In the genomic region with DNA sequence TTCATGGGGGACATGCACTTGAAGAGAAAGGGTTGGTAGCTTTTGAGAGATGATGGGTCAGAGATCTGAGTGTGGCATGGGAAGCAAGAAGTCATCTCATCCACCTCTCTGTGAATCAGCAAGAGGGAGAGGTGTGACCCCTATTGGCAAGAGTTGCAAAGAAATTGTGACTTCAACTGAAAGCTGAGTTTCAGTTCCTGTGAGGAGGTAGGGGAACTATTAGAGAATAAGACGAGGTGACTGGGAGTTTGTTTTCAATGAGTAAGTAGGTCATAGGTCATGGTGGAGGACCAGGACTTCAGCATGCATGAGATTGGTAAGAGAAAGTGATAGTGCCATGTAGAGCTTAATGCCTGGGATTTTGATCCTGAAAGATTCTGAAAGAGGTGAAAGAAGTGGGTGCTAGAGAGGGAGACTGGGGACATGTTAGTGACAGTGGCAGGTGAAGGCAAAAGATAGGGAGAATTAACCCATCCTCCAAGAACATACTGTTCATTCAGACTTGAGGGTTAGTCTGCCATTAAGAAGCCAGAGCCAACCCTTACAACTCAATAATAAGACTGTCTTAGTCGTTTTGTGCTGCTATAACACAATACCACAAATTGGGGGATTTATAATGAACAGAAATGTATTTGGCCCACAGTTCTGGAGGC, we compare ENCODE assay signal across 8 cellular contexts.
A peak's percentile ranks its signal among the peaks of the same experiment; 100 is the strongest.
DNase-seq lines count a peak whose midpoint lies in the region; ATAC-seq and TF ChIP-seq lines count a peak whose summit lies in the region.

No MANE protein-coding gene starts in this region.

- H3K4me1 ChIP-seq in HCT116 (ENCODE audit: control insufficient read depth in 1 of 2, insufficient read depth in 2 of 2, low read length in 2 of 2), result peaks cover 7 to 27% of the 10 kb centered on the region in 2 experiments; a peak in 3 of 4 replicates

- TF ChIP-seq CTCF in GM12874 (IDR thresholded peaks at IDR 0.05; ENCODE audit: insufficient read depth, low read depth, low read length) (peak; percentile 55), HCT116 (IDR thresholded peaks at IDR 0.05 in 2 of 3, conservative IDR thresholded peaks at IDR 0.05 in 1 of 3; ENCODE audit: borderline replicate concordance in 1 of 3, insufficient read depth in 1 of 3, low read depth in 2 of 3, low read length in 2 of 3) (peak; percentile 8 to 22 (median 15); a peak in 2 of 6 replicates), choroid plexus epithelial cell (conservative IDR thresholded peaks at IDR 0.05; ENCODE audit: low read depth, low read length) (peak; percentile 72), osteocyte (IDR thresholded peaks at IDR 0.05) (peak; percentile 37), lower leg skin (IDR thresholded peaks at IDR 0.05) (no peak)

- RAD21 ChIA-PET in HCT116 (lab: Charles Lee; ENCODE audit: low non-redundant PET in 1 of 2, low total read pairs in 2 of 2, uncharacterized antibody in 2 of 2, unreplicated experiment in 2 of 2), result no interaction called here

- 59 to 65% methylated on average over 2 of the region's 2 CpGs for WGBS in lower leg skin, 2 donors

- peak; percentile 58 for ATAC-seq in HCT116

- H3K4me3 ChIP-seq in HCT116 (replicated peaks in 1 of 2; ENCODE audit: low read depth in 1 of 2, low read length in 2 of 2) (no peak overlapping the region), choroid plexus epithelial cell (ENCODE audit: low read depth, low read length) (no peak overlapping the region), lower leg skin (ENCODE audit: low read depth, poor library complexity, severe bottlenecking) (no peak overlapping the region)

- H3K36me3 Mint-ChIP-seq in osteocyte (ENCODE audit: unreplicated experiment), result peaks cover 30% of the 10 kb centered on the region

- peaks cover 25% of the 10 kb centered on the region for H3K4me1 Mint-ChIP-seq in osteocyte (ENCODE audit: unreplicated experiment)

- no peak overlapping the region for H3K27ac Mint-ChIP-seq in osteocyte (ENCODE audit: unreplicated experiment)

- no peaks in the 10 kb centered on the region for H4K20me1 ChIP-seq in HCT116 (ENCODE audit: insufficient read depth)

- H3K9me3 Mint-ChIP-seq in osteocyte (ENCODE audit: unreplicated experiment), result no peaks in the 10 kb centered on the region

- H3K27me3 Mint-ChIP-seq in osteocyte (ENCODE audit: unreplicated experiment), result no peaks in the 10 kb centered on the region

- no peaks in the 10 kb centered on the region for H3K9me3 ChIP-seq in HCT116 (ENCODE audit: control insufficient read depth in 1 of 2, insufficient read depth in 1 of 2, low read depth in 1 of 2, low read length in 2 of 2)

- no peak for TF ChIP-seq POLR2A in HCT116 (IDR thresholded peaks at IDR 0.05; ENCODE audit: borderline replicate concordance, extremely low read depth, insufficient read depth, insufficient read length)
- no peak for TF ChIP-seq POLR2A in lower leg skin (IDR thresholded peaks at IDR 0.05)

- peak overlapping the region; percentile 23 for H3K27ac ChIP-seq in HCT116 (ENCODE audit: low read depth, low read length)

- peaks cover 41% of the 10 kb centered on the region; the same call in 1 of the 2 replicates for H3K79me2 ChIP-seq in HCT116 (ENCODE audit: insufficient read depth, low read length)

- TF ChIP-seq RAD21 in HCT116 (IDR thresholded peaks at IDR 0.05; ENCODE audit: low read depth), result peak; percentile 51

- intact Hi-C loops in HCT116 (cut with micrococcal nuclease) (no loop called here), lower leg skin (cut with DNase I; ENCODE audit: low total_unique reads) (no loop called here)

- H2AFZ ChIP-seq in HCT116 (ENCODE audit: low read depth, low read length, poor library complexity, severe bottlenecking), result no peak overlapping the region

- no peak overlapping the region for H3K4me2 ChIP-seq in HCT116 (ENCODE audit: low read length)

- POLR2A ChIA-PET in HCT116 (lab: Charles Lee), result no interaction called here

- H3K9me2 ChIP-seq in HCT116 (ENCODE audit: insufficient read depth), result no peaks in the 10 kb centered on the region

- H3K9ac ChIP-seq in HCT116 (ENCODE audit: low read length), result no peak overlapping the region

- no peaks in the 10 kb centered on the region for H3K27me3 ChIP-seq in HCT116 (ENCODE audit: insufficient read depth, low read length)

- CTCF ChIA-PET in HCT116 (lab: Charles Lee), result interaction anchor here (0.8 to 2.0 kb wide), 4 partner anchors 11 to 195 kb away, joined by 3 to 4 read pairs (median 4); partner anchors contain the start of gene MET

- H3K36me3 ChIP-seq in HCT116 (ENCODE audit: control insufficient read depth in 1 of 2, insufficient read depth in 2 of 2, low read length in 2 of 2), result peaks cover 36 to 88% of the 10 kb centered on the region in 2 experiments

- no TSS peak for BruUV-seq in HCT116 (replicated peaks; lab: Mats Ljungman, UMichigan)

- DNase-seq in A172 (ENCODE audit: low spot score), result peak; percentile 38
- DNase-seq in HCT116 (ENCODE audit: low read depth, low spot score), result no peak
- peak; percentile 75 for DNase-seq in M059J (ENCODE audit: low read depth)
- DNase-seq in choroid plexus epithelial cell (ENCODE audit: low read depth), result peak; percentile 73
- DNase-seq in osteocyte (ENCODE audit: extremely low spot score, unreplicated experiment), result no peak
- DNase-seq in lower leg skin (ENCODE audit: low spot score in 2 of 2), result no peak
- DNase-seq in UCSD-AML1 (lab: John Stamatoyannopoulos, UW; ENCODE audit: unreplicated experiment), result no peak

- no peak overlapping the region for H3K4me3 Mint-ChIP-seq in osteocyte (ENCODE audit: unreplicated experiment)

TF ChIP-seq in HCT116, 20 proteins besides CTCF, POLR2A, EP300 and RAD21:
- TF ChIP-seq POLR2AphosphoS5 (IDR thresholded peaks at IDR 0.05; ENCODE audit: low read depth, low read length) (0 out of 2 replicates have a peak, but pooled peaks have one; percentile 3), SP1 (IDR thresholded peaks at IDR 0.05; ENCODE audit: low read depth) (no peak)

Comparison
In these comparisons a context has a peak if more than half of its experiments do, and no peak if none do; other contexts are left out.
1. DNase-seq: peak in A172 (single experiment), M059J (single experiment) and choroid plexus epithelial cell (single experiment); none in HCT116 (single experiment), osteocyte (single experiment), lower leg skin (0 of 2) and UCSD-AML1 (single experiment).
2. CTCF ChIP-seq: peak in GM12874 (single experiment), HCT116 (3 of 3), choroid plexus epithelial cell (single experiment) and osteocyte (single experiment); none in lower leg skin (0 of 3).